ENCODE assay signal across 23 cellular contexts in the genomic region with DNA sequence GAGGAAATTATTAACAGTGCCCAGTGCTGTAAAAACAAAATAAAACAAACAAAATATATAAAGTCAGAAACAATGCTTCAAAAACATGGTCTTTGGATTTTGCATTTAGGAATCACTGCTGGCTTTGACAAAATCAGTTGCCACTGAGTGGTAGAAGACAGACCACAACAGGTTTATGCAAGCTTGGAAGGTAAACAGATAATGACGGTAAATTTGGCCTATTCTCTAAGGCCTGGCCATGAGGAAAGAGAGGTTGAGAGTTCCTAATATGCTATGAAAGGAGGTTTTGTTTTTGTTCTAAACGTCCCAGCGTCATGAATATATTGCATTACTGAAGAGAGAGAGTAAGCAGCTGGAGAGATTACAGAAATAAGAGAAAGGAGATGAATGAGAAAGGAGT.
DNase-seq lines count a peak whose midpoint lies in the region; ATAC-seq, FAIRE-seq and TF ChIP-seq lines count a peak whose summit lies in the region.
"Had no signal": no experiment of that assay in that cellular context is flagged by ENCODE, and none has a peak within 500 bp of the region (broad histone marks: within the 10 kb centered on the region; RNA-seq: fewer than 3 reads in every experiment).

No MANE protein-coding gene starts in this region.

- TF ChIP-seq RAD21 in liver (IDR thresholded peaks at IDR 0.05): no peak
- TF ChIP-seq RAD21 in HepG2 (CRISPR knock-in tag; IDR thresholded peaks at IDR 0.05): no peak

- no peak overlapping the region for H2AFZ ChIP-seq in HepG2 (ENCODE audit: low read length)
- H2AFZ ChIP-seq in OCI-LY3 (ENCODE audit: low read depth, low read length): 0 out of 2 replicates have a peak overlapping the region, but pooled peaks have one; percentile 44
- H2AFZ ChIP-seq: GM23248 had no signal

- H3K4me2 ChIP-seq in HepG2 (ENCODE audit: low read depth, low read length) (no peak overlapping the region), OCI-LY3 (ENCODE audit: low read length) (no peak overlapping the region)
- H3K4me2 ChIP-seq: A549; BLaER1 treated with 17β-estradiol and CSF1 and Interleukin-3, amounts not matched to agents 10 nM and 100 nM had no signal

- 33% methylated on average over 3 of the region's 3 CpGs for WGBS in liver
- 2% methylated on average over 3 of the region's 3 CpGs for WGBS in HepG2 (ENCODE audit: low lambda C conversion rate)
- WGBS in right lobe of liver (ENCODE audit: insufficient coverage, low coverage, low lambda C conversion rate, missing lambda C conversion rate): 25% methylated on average over 3 of the region's 3 CpGs

- intact Hi-C loops in HepG2 (cut with micrococcal nuclease; ENCODE audit: unreplicated experiment) (no loop called here), right lobe of liver (cut with DNase I) (no loop called here)
- intact Hi-C loops in activated CD4-positive, alpha-beta T cell treated with anti-CD3 and anti-CD28 coated beads, Interleukin-2, amount 10 ng/mL, durations not matched to agents 24 days and 14 days (cut with micrococcal nuclease): no loop called here

- FAIRE-seq in HepG2 (lab: Jason Lieb, UNC): no peak
- FAIRE-seq: A549, GM12878, GM19239 had no signal

- H3K36me3 Mint-ChIP-seq in activated CD4-positive, alpha-beta T cell treated with anti-CD3 and anti-CD28 coated beads, Interleukin-2, amount 10 ng/mL, durations not matched to agents 24 days and 14 days (ENCODE audit: low read depth): no peaks in the 10 kb centered on the region
- H3K36me3 Mint-ChIP-seq: CD14-positive monocyte; CD8-positive, alpha-beta memory T cell had no signal

- H3K4me1 Mint-ChIP-seq in activated CD4-positive, alpha-beta T cell treated with anti-CD3 and anti-CD28 coated beads, Interleukin-2, amount 10 ng/mL, durations not matched to agents 24 days and 14 days: no peaks in the 10 kb centered on the region
- H3K4me1 Mint-ChIP-seq: CD14-positive monocyte; CD8-positive, alpha-beta memory T cell had no signal

- TF ChIP-seq POLR2A in HepG2 (IDR thresholded peaks at IDR 0.05; ENCODE audit: insufficient read depth in 1 of 2, low read depth in 2 of 2, low read length in 2 of 2) (no peak), right lobe of liver (IDR thresholded peaks at IDR 0.05) (no peak)

- no peaks in the 10 kb centered on the region for H4K20me1 ChIP-seq in HepG2 (ENCODE audit: insufficient read depth, low read length)
- H4K20me1 ChIP-seq in OCI-LY3 (ENCODE audit: insufficient read depth, low read length): no peaks in the 10 kb centered on the region
- H4K20me1 ChIP-seq: BLaER1 treated with 17β-estradiol and CSF1 and Interleukin-3, amounts not matched to agents 10 nM and 100 nM had no signal

- H3K4me3 ChIP-seq in liver (ENCODE audit: low read depth in 1 of 3, low read length in 3 of 3) (no peak overlapping the region), HepG2 (replicated peaks in 1 of 3; ENCODE audit: insufficient read depth in 1 of 3, low read depth in 2 of 3, low read length in 3 of 3) (no peak overlapping the region), OCI-LY3 (ENCODE audit: low read length) (no peak overlapping the region), right lobe of liver (no peak overlapping the region)
- H3K4me3 ChIP-seq: A549; BLaER1 treated with 17β-estradiol and CSF1 and Interleukin-3, amounts not matched to agents 10 nM and 100 nM; GM12878; GM23248 had no signal

- no peak overlapping the region for H3K4me3 Mint-ChIP-seq in activated CD4-positive, alpha-beta T cell treated with anti-CD3 and anti-CD28 coated beads, Interleukin-2, amount 10 ng/mL, durations not matched to agents 24 days and 14 days
- H3K4me3 Mint-ChIP-seq: CD14-positive monocyte; CD4-positive, alpha-beta T cell; CD8-positive, alpha-beta memory T cell; H9; HFFc6 had no signal

- no peak overlapping the region for H3K27ac Mint-ChIP-seq in activated CD4-positive, alpha-beta T cell treated with anti-CD3 and anti-CD28 coated beads, Interleukin-2, amount 10 ng/mL, durations not matched to agents 24 days and 14 days
- H3K27ac Mint-ChIP-seq: CD14-positive monocyte; CD4-positive, alpha-beta T cell; CD8-positive, alpha-beta memory T cell; HFFc6 had no signal

- H3K9ac ChIP-seq in liver (ENCODE audit: low read depth in 1 of 2, low read length in 2 of 2): no peak overlapping the region
- H3K9ac ChIP-seq in HepG2 (ENCODE audit: insufficient read depth, low read depth, low read length): no peak overlapping the region
- no peak overlapping the region for H3K9ac ChIP-seq in OCI-LY3 (ENCODE audit: low read length)
- H3K9ac ChIP-seq: BLaER1 treated with 17β-estradiol and CSF1 and Interleukin-3, amounts not matched to agents 10 nM and 100 nM; GM23248 had no signal

- ATAC-seq in HepG2 (no peak), right lobe of liver (peak; percentile 81 to 87 (median 86))
- ATAC-seq: A549, GM12878 had no signal

- POLR2A ChIA-PET in HepG2 (lab: Yijun Ruan, JAX): no interaction called here

- H3K36me3 ChIP-seq in liver (ENCODE audit: control insufficient read depth in 4 of 4, insufficient read depth in 3 of 4, low read depth in 1 of 4, low read length in 3 of 4) (no peaks in the 10 kb centered on the region), HepG2 (replicated peaks in 1 of 2; ENCODE audit: control insufficient read depth in 1 of 2, insufficient read depth in 2 of 2, low read length in 2 of 2) (no peaks in the 10 kb centered on the region), OCI-LY3 (replicated peaks; ENCODE audit: low read depth, low read length) (no peaks in the 10 kb centered on the region), right lobe of liver (no peaks in the 10 kb centered on the region)
- H3K36me3 ChIP-seq: BE2C; BLaER1 treated with 17β-estradiol and CSF1 and Interleukin-3, amounts not matched to agents 10 nM and 100 nM had no signal

- DNase-seq in HepG2 (ENCODE audit: low spot score): no peak
- DNase-seq in right lobe of liver: no peak
- DNase-seq in activated CD4-positive, alpha-beta T cell treated with anti-CD3 and anti-CD28 coated beads, Interleukin-2, amount 10 ng/mL, durations not matched to agents 24 days and 14 days: no peak
- DNase-seq in stimulated activated CD4-positive, alpha-beta T cell treated with anti-CD3 and anti-CD28 coated beads, Interleukin-12 subunit alpha, Interleukin-12 subunit beta, amount 100 ng/mL, for 4 hours: no peak
- no peak for DNase-seq in D341Med (ENCODE audit: low spot score)
- DNase-seq: 8988T; ACHN; AML-193; BE2C; CD4-positive, alpha-beta T cell; CD8-positive, alpha-beta memory T cell; EL; GDM1; GM23248; H9; HFFc6 had no signal

- no peaks in the 10 kb centered on the region for H3K27me3 ChIP-seq in liver (ENCODE audit: control insufficient read depth in 4 of 4, insufficient read depth in 4 of 4, low read length in 3 of 4)
- no peaks in the 10 kb centered on the region for H3K27me3 ChIP-seq in HepG2 (ENCODE audit: control insufficient read depth in 1 of 2, insufficient read depth in 2 of 2, low read length in 2 of 2)
- no peaks in the 10 kb centered on the region for H3K27me3 ChIP-seq in OCI-LY3 (ENCODE audit: low read depth, low read length)
- H3K27me3 ChIP-seq in right lobe of liver: no peaks in the 10 kb centered on the region
- H3K27me3 ChIP-seq: BE2C; BLaER1 treated with 17β-estradiol and CSF1 and Interleukin-3, amounts not matched to agents 10 nM and 100 nM had no signal

- TF ChIP-seq CTCF in liver (IDR thresholded peaks at IDR 0.05; ENCODE audit: low read depth, low read length, missing input control): no peak
- no peak for TF ChIP-seq CTCF in HepG2 (CRISPR knock-in tag; IDR thresholded peaks at IDR 0.05)
- TF ChIP-seq CTCF in OCI-LY3 (IDR thresholded peaks at IDR 0.05; ENCODE audit: low read depth, low read length): no peak
- no peak for TF ChIP-seq CTCF in right lobe of liver (IDR thresholded peaks at IDR 0.05)

- H3K79me2 ChIP-seq in HepG2 (ENCODE audit: insufficient read depth, low read length) (no peaks in the 10 kb centered on the region), OCI-LY3 (ENCODE audit: low read length) (no peaks in the 10 kb centered on the region)

- H3K27me3 Mint-ChIP-seq in activated CD4-positive, alpha-beta T cell treated with anti-CD3 and anti-CD28 coated beads, Interleukin-2, amount 10 ng/mL, durations not matched to agents 24 days and 14 days: no peaks in the 10 kb centered on the region
- H3K27me3 Mint-ChIP-seq: CD4-positive, alpha-beta T cell; CD8-positive, alpha-beta memory T cell had no signal

- no peak for TF ChIP-seq EP300 in HepG2 (IDR thresholded peaks at IDR 0.05; ENCODE audit: low read depth in 2 of 2, low read length in 2 of 2)
- TF ChIP-seq EP300 in HepG2 (CRISPR knock-in tag; IDR thresholded peaks at IDR 0.05; ENCODE audit: borderline replicate concordance): no peak

- in situ Hi-C loops in HepG2 (cut with HindIII; ENCODE audit: extremely low pct_ligation_motif_present, low pct_unique_long_range_greater_than_20kb): no loop called here

- H3K4me1 ChIP-seq in liver (ENCODE audit: control insufficient read depth in 4 of 4, insufficient read depth in 4 of 4, low read length in 3 of 4) (peaks cover 0 to 3% (median 0%) of the 10 kb centered on the region in 4 donors), HepG2 (ENCODE audit: insufficient read depth, low read length) (no peaks in the 10 kb centered on the region), OCI-LY3 (ENCODE audit: low read length) (no peaks in the 10 kb centered on the region), right lobe of liver (no peaks in the 10 kb centered on the region)
- H3K4me1 ChIP-seq: A549; BE2C; BLaER1 treated with 17β-estradiol and CSF1 and Interleukin-3, amounts not matched to agents 10 nM and 100 nM had no signal

- CTCF ChIA-PET in HepG2 (lab: Yijun Ruan, JAX; ENCODE audit: low intra/inter-chr PET ratio, low total read pairs): no interaction called here

- H3K9me3 ChIP-seq in liver (ENCODE audit: control insufficient read depth in 4 of 4, low read length in 3 of 4) (no peaks in the 10 kb centered on the region), HepG2 (ENCODE audit: low read length) (peaks cover 10% of the 10 kb centered on the region), OCI-LY3 (ENCODE audit: insufficient read depth, low read length) (no peaks in the 10 kb centered on the region), right lobe of liver (no peaks in the 10 kb centered on the region)
- H3K9me3 ChIP-seq: A549; BE2C; BLaER1 treated with 17β-estradiol and CSF1 and Interleukin-3, amounts not matched to agents 10 nM and 100 nM had no signal

- H3K9me3 Mint-ChIP-seq in activated CD4-positive, alpha-beta T cell treated with anti-CD3 and anti-CD28 coated beads, Interleukin-2, amount 10 ng/mL, durations not matched to agents 24 days and 14 days: no peaks in the 10 kb centered on the region
- H3K9me3 Mint-ChIP-seq: H9 had no signal

- BruUV-seq in HepG2 (replicated peaks; lab: Mats Ljungman, UMichigan): no TSS peak

- H3K27ac ChIP-seq in liver (ENCODE audit: low read depth in 1 of 2, low read length in 2 of 2) (no peak overlapping the region), HepG2 (ENCODE audit: extremely low read length, insufficient read depth, low read length) (no peak overlapping the region), OCI-LY3 (ENCODE audit: low read length) (no peak overlapping the region), right lobe of liver (no peak overlapping the region)
- H3K27ac ChIP-seq: A549; BLaER1 treated with 17β-estradiol and CSF1 and Interleukin-3, amounts not matched to agents 10 nM and 100 nM; GM23248 had no signal

TF ChIP-seq in liver, 16 proteins besides CTCF, POLR2A, EP300 and RAD21 (continues in another document):
- TF ChIP-seq FOXA1 (IDR thresholded peaks at IDR 0.05): no peak

TF ChIP-seq in HepG2, 621 proteins besides CTCF, POLR2A, EP300 and RAD21 (continues in another document):
- no peak for TF ChIP-seq AGO2 (optimal IDR thresholded peaks at IDR 0.05; ENCODE audit: low read depth, low read length)
